ENCODE assay signal across 15 cellular contexts in genomic region chr2:216534809-216535208, GRCh38. TPM values are rescaled to one million over a fixed set of nuclear protein-coding genes. Genes with fewer than 3 reads are reported as not detected.
DNase-seq lines count a peak whose midpoint lies in the region; ATAC-seq and TF ChIP-seq lines count a peak whose summit lies in the region.
"Had no signal": no experiment of that assay in that cellular context is flagged by ENCODE, and none has a peak within 500 bp of the region (broad histone marks: within the 10 kb centered on the region; RNA-seq: fewer than 3 reads in every experiment).

No MANE protein-coding gene starts in this region.

- H3K4me3 ChIP-seq in cardiac muscle cell (no peak overlapping the region), fibroblast of villous mesenchyme (ENCODE audit: low read depth, low read length) (no peak overlapping the region), parathyroid adenoma (ENCODE audit: low read depth, low read length) (no peak overlapping the region), vagina (no peak overlapping the region)
- H3K4me3 ChIP-seq in effector memory CD4-positive, alpha-beta T cell (ENCODE audit: insufficient read depth, low read depth, low read length, poor library complexity, severe bottlenecking) = no peak overlapping the region

- H3K4me1 ChIP-seq in cardiac muscle cell (ENCODE audit: low read depth) (peaks cover 52% of the 10 kb centered on the region), parathyroid adenoma (peaks cover 3% of the 10 kb centered on the region), vagina (peaks cover 37% of the 10 kb centered on the region)
- H3K4me1 ChIP-seq in effector memory CD4-positive, alpha-beta T cell (ENCODE audit: control insufficient read depth, insufficient read depth, low read length, poor library complexity, severe bottlenecking) = no peaks in the 10 kb centered on the region

- no peaks in the 10 kb centered on the region for H3K9me3 ChIP-seq in cardiac muscle cell (ENCODE audit: low read depth)
- H3K9me3 ChIP-seq in parathyroid adenoma (ENCODE audit: control insufficient read depth, low read length) = no peaks in the 10 kb centered on the region
- no peaks in the 10 kb centered on the region for H3K9me3 ChIP-seq in vagina
- H3K9me3 ChIP-seq in effector memory CD4-positive, alpha-beta T cell (ENCODE audit: control insufficient read depth, low read length) = no peaks in the 10 kb centered on the region

- no peaks in the 10 kb centered on the region for H3K79me2 ChIP-seq in parathyroid adenoma

- H3K27ac ChIP-seq in cardiac muscle cell = peak overlapping the region; percentile 10
- H3K27ac ChIP-seq in parathyroid adenoma = peak overlapping the region; percentile 7
- H3K27ac ChIP-seq in vagina = peak overlapping the region; percentile 83
- no peak overlapping the region for H3K27ac ChIP-seq in effector memory CD4-positive, alpha-beta T cell (ENCODE audit: insufficient read depth, low read length, poor library complexity, severe bottlenecking)

- no peak overlapping the region for H3K4me2 ChIP-seq in parathyroid adenoma (ENCODE audit: low read length)

- TF ChIP-seq CTCF in cardiac muscle cell (IDR thresholded peaks at IDR 0.05; ENCODE audit: low read depth, low read length) (no peak), fibroblast of villous mesenchyme (IDR thresholded peaks at IDR 0.05; ENCODE audit: insufficient read depth, low read depth, low read length) (no peak), parathyroid adenoma (IDR thresholded peaks at IDR 0.05) (no peak), vagina (IDR thresholded peaks at IDR 0.05) (no peak)

- DNase-seq in cardiac muscle cell (ENCODE audit: low read depth in 1 of 2, low spot score in 1 of 2) (no peak), left cardiac atrium (no peak), fibroblast of villous mesenchyme (ENCODE audit: low read depth) (peak; percentile 65), vagina (ENCODE audit: extremely low spot score in 2 of 2) (no peak), SHP77 (lab: John Stamatoyannopoulos, UW) (no peak), AG20443 (ENCODE audit: low spot score) (no peak)
- DNase-seq in effector memory CD4-positive, alpha-beta T cell = no peak
- DNase-seq: activated CD4-positive, alpha-beta T cell treated with anti-CD3 and anti-CD28 coated beads, Interleukin-2, amount 50 U/mL, for 1 hour; anterior cingulate cortex; NCI-H1105; NCI-H446; stimulated activated CD4-positive, alpha-beta T cell treated with anti-CD3 and anti-CD28 coated beads, Interleukin-4, amount 100 ng/mL, for 24 hours; stimulated activated naive CD4-positive, alpha-beta T cell; T-helper 9 cell had no signal

- TF ChIP-seq POLR2A in vagina (IDR thresholded peaks at IDR 0.05) = no peak

- ATAC-seq in left cardiac atrium = no peak

- H2AFZ ChIP-seq in parathyroid adenoma = no peak overlapping the region

- H3K27me3 ChIP-seq in cardiac muscle cell = no peaks in the 10 kb centered on the region
- H3K27me3 ChIP-seq in parathyroid adenoma (ENCODE audit: control insufficient read depth, insufficient read depth, low read length) = peaks cover 3% of the 10 kb centered on the region
- no peaks in the 10 kb centered on the region for H3K27me3 ChIP-seq in vagina
- H3K27me3 ChIP-seq in effector memory CD4-positive, alpha-beta T cell (replicated peaks; ENCODE audit: control insufficient read depth, insufficient read depth, low read length, poor library complexity, severe bottlenecking) = no peaks in the 10 kb centered on the region

- no peak overlapping the region for H3K9ac ChIP-seq in parathyroid adenoma

- intact Hi-C loops in left cardiac atrium (cut with DNase I) (loop anchor here (5.0 to 10.0 kb wide), 2 partner anchors 37 to 60 kb away; no protein-coding TSS in a partner anchor), vagina (cut with DNase I) (no loop called here)

- no peaks in the 10 kb centered on the region for H3K36me3 ChIP-seq in cardiac muscle cell
- H3K36me3 ChIP-seq in parathyroid adenoma (ENCODE audit: control insufficient read depth, insufficient read depth, low read length) = no peaks in the 10 kb centered on the region
- H3K36me3 ChIP-seq in vagina = no peaks in the 10 kb centered on the region
- H3K36me3 ChIP-seq in effector memory CD4-positive, alpha-beta T cell (ENCODE audit: control insufficient read depth, insufficient read depth, low read length) = no peaks in the 10 kb centered on the region

RNA-seq across cellular contexts. Expression of gene RPL37A, which starts 36.2 kb away (rescaled TPM):
- total RNA-seq in cardiac muscle cell (685 and 1,239 TPM in 2 replicates), left cardiac atrium (1,000 to 10,000 TPM; 1,877 to 1,963 TPM), fibroblast of villous mesenchyme (822 and 1,182 TPM in 2 replicates), vagina (1,089 TPM)
- 1,245 and 1,367 TPM in 2 replicates for polyA plus RNA-seq in cardiac muscle cell
